10 cellular contexts compared by ENCODE assay signal in genomic region chr10:8052344-8052969, GRCh38. TPM values are rescaled to one million over a fixed set of nuclear protein-coding genes. Genes with fewer than 3 reads are reported as not detected.
DNase-seq lines count a peak whose midpoint lies in the region; ATAC-seq lines count a peak whose summit lies in the region.
"Had no signal": no experiment of that assay in that cellular context is flagged by ENCODE, and none has a peak within 500 bp of the region (broad histone marks: within the 10 kb centered on the region; RNA-seq: fewer than 3 reads in every experiment).

No MANE protein-coding gene starts in this region.

- CTCF ChIA-PET in activated naive CD4-positive, alpha-beta T cell treated with anti-CD3 and anti-CD28 coated beads, Interleukin-2, amount 10 ng/mL, durations not matched to agents 7 days and 5 days (lab: Charles Lee) = interaction anchor here (0.7 to 2.1 kb wide), 8 partner anchors 11 to 1158 kb away, joined by 3 to 8 read pairs (median 3); no protein-coding TSS in a partner anchor

- H3K9ac ChIP-seq in iPS-20b (ENCODE audit: low read depth, low read length) = no peak overlapping the region

- no peaks in the 10 kb centered on the region for H3K9me3 ChIP-seq in iPS-20b (ENCODE audit: insufficient read depth, low read depth, low read length)
- H3K9me3 ChIP-seq: ascending aorta had no signal

- peaks cover 42% of the 10 kb centered on the region for H3K4me1 Mint-ChIP-seq in activated naive CD4-positive, alpha-beta T cell treated with anti-CD3 and anti-CD28 coated beads, Interleukin-2, amount 10 ng/mL, durations not matched to agents 7 days and 5 days
- H3K4me1 Mint-ChIP-seq in activated T-cell treated with anti-CD3 and anti-CD28 coated beads, Interleukin-2, amount 50 U/mL, for 4 hours (ENCODE audit: low read depth) = peaks cover 42% of the 10 kb centered on the region
- H3K4me1 Mint-ChIP-seq in stimulated activated memory B cell treated with anti-CD40 and anti-IgM and Interleukin-4, amounts not matched to agents 10 μg/mL and 1 μg/mL and 100 μg/mL, for 72 hours = peaks cover 50% of the 10 kb centered on the region

- H3K27me3 ChIP-seq in iPS-20b (ENCODE audit: insufficient read depth, low read length) = peaks cover 99% of the 10 kb centered on the region

- H3K4me1 ChIP-seq in iPS-20b (ENCODE audit: insufficient read depth, low read length) = peaks cover 26% of the 10 kb centered on the region

- H3K27ac Mint-ChIP-seq in activated naive CD4-positive, alpha-beta T cell treated with anti-CD3 and anti-CD28 coated beads, Interleukin-2, amount 10 ng/mL, durations not matched to agents 7 days and 5 days = peak overlapping the region; percentile 97
- H3K27ac Mint-ChIP-seq in stimulated activated memory B cell treated with anti-CD40 and anti-IgM and Interleukin-4, amounts not matched to agents 10 μg/mL and 1 μg/mL and 100 μg/mL, for 72 hours = no peak overlapping the region

- H3K9me3 Mint-ChIP-seq in activated naive CD4-positive, alpha-beta T cell treated with anti-CD3 and anti-CD28 coated beads, Interleukin-2, amount 10 ng/mL, durations not matched to agents 7 days and 5 days = no peaks in the 10 kb centered on the region
- H3K9me3 Mint-ChIP-seq in activated T-cell treated with anti-CD3 and anti-CD28 coated beads, Interleukin-2, amount 50 U/mL, for 4 hours = no peaks in the 10 kb centered on the region
- no peaks in the 10 kb centered on the region for H3K9me3 Mint-ChIP-seq in stimulated activated memory B cell treated with anti-CD40 and anti-IgM and Interleukin-4, amounts not matched to agents 10 μg/mL and 1 μg/mL and 100 μg/mL, for 72 hours

- DNase-seq in activated naive CD4-positive, alpha-beta T cell treated with anti-CD3 and anti-CD28 coated beads, Interleukin-2, amount 10 ng/mL, durations not matched to agents 7 days and 5 days = no peak
- DNase-seq in activated naive CD4-positive, alpha-beta T cell (lab: John Stamatoyannopoulos, UW) = no peak
- no peak for DNase-seq in activated T-cell treated with anti-CD3 and anti-CD28 coated beads, Interleukin-2, amount 50 U/mL, for 4 hours
- no peak for DNase-seq in NCI-H2196 (lab: John Stamatoyannopoulos, UW; ENCODE audit: unreplicated experiment)

- H3K4me3 Mint-ChIP-seq in activated naive CD4-positive, alpha-beta T cell treated with anti-CD3 and anti-CD28 coated beads, Interleukin-2, amount 10 ng/mL, durations not matched to agents 7 days and 5 days = peak overlapping the region; percentile 100
- H3K4me3 Mint-ChIP-seq in activated T-cell treated with anti-CD3 and anti-CD28 coated beads, Interleukin-2, amount 50 U/mL, for 4 hours = peak overlapping the region; percentile 92
- H3K4me3 Mint-ChIP-seq in stimulated activated memory B cell treated with anti-CD40 and anti-IgM and Interleukin-4, amounts not matched to agents 10 μg/mL and 1 μg/mL and 100 μg/mL, for 72 hours = peak overlapping the region; percentile 50

- H3K36me3 ChIP-seq in iPS-20b (ENCODE audit: insufficient read depth, low read depth, low read length) = no peaks in the 10 kb centered on the region
- H3K36me3 ChIP-seq: ascending aorta had no signal

- H3K27me3 Mint-ChIP-seq in activated naive CD4-positive, alpha-beta T cell treated with anti-CD3 and anti-CD28 coated beads, Interleukin-2, amount 10 ng/mL, durations not matched to agents 7 days and 5 days = peaks cover 69% of the 10 kb centered on the region
- peaks cover 36% of the 10 kb centered on the region for H3K27me3 Mint-ChIP-seq in activated T-cell treated with anti-CD3 and anti-CD28 coated beads, Interleukin-2, amount 50 U/mL, for 4 hours (ENCODE audit: low read depth)
- H3K27me3 Mint-ChIP-seq in stimulated activated memory B cell treated with anti-CD40 and anti-IgM and Interleukin-4, amounts not matched to agents 10 μg/mL and 1 μg/mL and 100 μg/mL, for 72 hours = peaks cover 90% of the 10 kb centered on the region

- peak overlapping the region; percentile 51 for H3K4me3 ChIP-seq in iPS-20b (ENCODE audit: low read length)

- H3K27ac ChIP-seq in iPS-20b (ENCODE audit: low read length) = no peak overlapping the region
- H3K27ac ChIP-seq: ascending aorta had no signal

- ATAC-seq in activated T-cell treated with anti-CD3 and anti-CD28 coated beads, Interleukin-2, amount 50 U/mL, for 4 hours = no peak
- no peak for ATAC-seq in stimulated activated memory B cell treated with anti-CD40 and anti-IgM and Interleukin-4, amounts not matched to agents 10 μg/mL and 1 μg/mL and 100 μg/mL, for 72 hours
- ATAC-seq in GM21381 (IDR thresholded peaks at IDR 0.05; ENCODE audit: unreplicated experiment) (no peak), HG02870 (IDR thresholded peaks at IDR 0.05; ENCODE audit: unreplicated experiment) (no peak)

- peaks cover 20% of the 10 kb centered on the region for H3K36me3 Mint-ChIP-seq in activated naive CD4-positive, alpha-beta T cell treated with anti-CD3 and anti-CD28 coated beads, Interleukin-2, amount 10 ng/mL, durations not matched to agents 7 days and 5 days
- H3K36me3 Mint-ChIP-seq in activated T-cell treated with anti-CD3 and anti-CD28 coated beads, Interleukin-2, amount 50 U/mL, for 4 hours (ENCODE audit: insufficient read depth) = peaks cover 5% of the 10 kb centered on the region
- no peaks in the 10 kb centered on the region for H3K36me3 Mint-ChIP-seq in stimulated activated memory B cell treated with anti-CD40 and anti-IgM and Interleukin-4, amounts not matched to agents 10 μg/mL and 1 μg/mL and 100 μg/mL, for 72 hours

RNA-seq across cellular contexts. Expression of gene GATA3, which starts 2.0 kb away (rescaled TPM):
- total RNA-seq in activated T-cell treated with anti-CD3 and anti-CD28 coated beads, Interleukin-2, amount 50 U/mL, for 4 hours = 10 to 100 TPM; 28.1 to 71.9 (median 42.1) TPM
- total RNA-seq: ascending aorta, fibroblast of lung had no signal

Comparison
In these comparisons a context has a peak if more than half of its experiments do, and no peak if none do; other contexts are left out.
1. H3K4me3 Mint-ChIP-seq: peak in every context shown above with its lines; median percentile 100 in activated naive CD4-positive, alpha-beta T cell treated with anti-CD3 and anti-CD28 coated beads, Interleukin-2, amount 10 ng/mL, durations not matched to agents 7 days and 5 days; 92 in activated T-cell treated with anti-CD3 and anti-CD28 coated beads, Interleukin-2, amount 50 U/mL, for 4 hours; 50 in stimulated activated memory B cell treated with anti-CD40 and anti-IgM and Interleukin-4, amounts not matched to agents 10 μg/mL and 1 μg/mL and 100 μg/mL, for 72 hours.